Comparison of ENCODE assay signal across 20 cellular contexts in the genomic region with DNA sequence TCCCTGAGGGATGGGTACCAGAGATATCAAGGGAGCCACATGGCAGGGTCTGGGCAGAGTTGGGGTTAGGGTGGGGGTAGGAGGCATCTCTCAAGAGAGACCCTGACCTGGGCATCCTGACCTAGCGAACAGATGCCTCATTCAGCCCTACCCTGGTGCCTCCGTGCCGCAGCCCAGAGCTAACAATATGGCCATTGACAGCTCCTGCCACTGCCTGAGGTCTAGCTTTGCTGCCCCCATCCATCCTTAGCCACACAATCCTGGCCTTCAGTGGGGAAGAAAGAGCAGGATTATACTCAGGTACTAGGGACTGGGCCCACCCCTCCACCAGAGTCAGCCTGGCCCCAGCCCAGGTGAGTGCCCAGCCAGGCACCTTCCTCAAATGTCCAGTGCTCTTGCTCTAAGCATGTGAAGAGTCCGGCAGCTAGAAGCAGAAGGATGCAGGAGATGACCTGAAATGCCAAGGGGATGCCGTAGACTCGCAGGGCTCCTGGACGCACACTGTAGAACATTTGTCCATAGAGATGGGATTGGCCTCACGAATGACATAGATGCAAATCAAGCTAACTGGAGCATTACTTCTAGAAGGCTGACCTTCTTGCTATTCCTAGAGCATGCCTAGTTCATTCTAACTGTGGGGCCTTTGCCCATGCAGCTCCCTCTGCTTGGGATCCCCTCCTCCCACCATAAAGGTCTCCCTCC.
"Had no signal": no experiment of that assay in that cellular context is flagged by ENCODE, and none has a peak within 500 bp of the region (broad histone marks: within the 10 kb centered on the region; RNA-seq: fewer than 3 reads in every experiment).

No MANE protein-coding gene starts in this region.

- H3K9me3 ChIP-seq: SJSA1 had no signal

- DNase-seq: activated CD4-positive, alpha-beta T cell treated with anti-CD3 and anti-CD28 coated beads for 48 hours; activated CD4-positive, alpha-beta T cell treated with anti-CD3 and anti-CD28 coated beads, Interleukin-2, amount 50 U/mL, for 4 hours; activated CD4-positive, CD25-positive, alpha-beta regulatory T cell treated with anti-CD3 and anti-CD28 coated beads, Interleukin-2, amount 50 U/mL, for 72 hours; activated CD8-positive, alpha-beta memory T cell treated with anti-CD3 and anti-CD28 coated beads, Interleukin-2, amount 10 ng/mL, durations not matched to agents 7 days and 5 days; activated gamma-delta T cell treated with Interleukin-2 at 50 U/mL for 16 hours; activated naive CD4-positive, alpha-beta T cell treated with anti-CD3 and anti-CD28 coated beads, Interleukin-2, amount 10 ng/mL, durations not matched to agents 7 days and 5 days; activated naive CD8-positive, alpha-beta T cell treated with anti-CD3 and anti-CD28 coated beads for 36 hours; activated T-cell treated with anti-CD3 and anti-CD28 coated beads, Interleukin-2, amount 50 U/mL, for 48 hours; brain microvascular endothelial cell; Kasumi-1; KBM-7; NCI-H1105 treated with DMSO at 0.1 percent for 48 hours; NCI-H1436 treated with DMSO at 0.1 percent for 48 hours; NCI-H187 treated with DMSO at 0.1 percent for 48 hours; NCI-H2081 treated with DMSO at 0.1 percent for 48 hours; NCI-H446; NCI-H524; PC-3; SHP77 had no signal

- H3K36me3 ChIP-seq: brain microvascular endothelial cell, SJSA1 had no signal

- H3K27ac ChIP-seq: brain microvascular endothelial cell, SJSA1 had no signal

- H3K4me3 ChIP-seq: SJSA1 had no signal

- H3K27me3 ChIP-seq: brain microvascular endothelial cell, SJSA1 had no signal
